Comparison of ENCODE assay signal across 12 cellular contexts in genomic region chr2:64838817-64839216, GRCh38.
A peak's percentile ranks its signal among the peaks of the same experiment; 100 is the strongest.
DNase-seq lines count a peak whose midpoint lies in the region; ATAC-seq, FAIRE-seq and TF ChIP-seq lines count a peak whose summit lies in the region.
"Had no signal": no experiment of that assay in that cellular context is flagged by ENCODE, and none has a peak within 500 bp of the region (broad histone marks: within the 10 kb centered on the region; RNA-seq: fewer than 3 reads in every experiment).

No MANE protein-coding gene starts in this region.

- TF ChIP-seq CTCF in foreskin keratinocyte (conservative IDR thresholded peaks at IDR 0.05) (no peak), D721Med (IDR thresholded peaks at IDR 0.05; ENCODE audit: insufficient read depth, missing control alignments) (no peak)

- peak overlapping the region; percentile 90 for H3K27ac ChIP-seq in foreskin keratinocyte

- H3K27ac Mint-ChIP-seq in stimulated activated naive B cell treated with anti-CD40 and anti-IgM and Interleukin-4, amounts not matched to agents 10 μg/mL and 1 μg/mL and 100 μg/mL, for 72 hours = peak overlapping the region; percentile 62
- no peak overlapping the region for H3K27ac Mint-ChIP-seq in activated CD4-positive, alpha-beta memory T cell treated with anti-CD3 and anti-CD28 coated beads, Interleukin-2, amount 10 ng/mL, durations not matched to agents 7 days and 5 days

- no peak for FAIRE-seq in D721Med (lab: Jason Lieb, UNC)

- DNase-seq in H4 (ENCODE audit: low spot score) (peak; percentile 72), foreskin keratinocyte (peak; percentile 92 to 96), D721Med (ENCODE audit: insufficient read length, low spot score) (no peak), NCI-H187 (lab: John Stamatoyannopoulos, UW) (no peak)
- no peak for DNase-seq in stimulated activated naive B cell treated with anti-CD40 and anti-IgM and Interleukin-4, amounts not matched to agents 10 μg/mL and 1 μg/mL and 100 μg/mL, for 72 hours
- no peak for DNase-seq in activated CD4-positive, alpha-beta memory T cell treated with anti-CD3 and anti-CD28 coated beads, Interleukin-2, amount 10 ng/mL, durations not matched to agents 7 days and 5 days
- DNase-seq: activated T-cell treated with anti-CD3 and anti-CD28 coated beads, Interleukin-2, amount 50 U/mL, for 48 hours; posterior cingulate gyrus; SIG-M5; stimulated activated naive CD8-positive, alpha-beta T cell treated with anti-CD3 and anti-CD28 coated beads, Interleukin-15, Interleukin-2, amounts not matched to agents 100 U/mL and 50 U/mL, for 24 hours had no signal

- H3K4me1 ChIP-seq in foreskin keratinocyte = peaks cover 4% of the 10 kb centered on the region

- no peaks in the 10 kb centered on the region for H3K27me3 ChIP-seq in foreskin keratinocyte

- no peak overlapping the region for H3K4me3 Mint-ChIP-seq in stimulated activated naive B cell treated with anti-CD40 and anti-IgM and Interleukin-4, amounts not matched to agents 10 μg/mL and 1 μg/mL and 100 μg/mL, for 72 hours
- no peak overlapping the region for H3K4me3 Mint-ChIP-seq in activated CD4-positive, alpha-beta memory T cell treated with anti-CD3 and anti-CD28 coated beads, Interleukin-2, amount 10 ng/mL, durations not matched to agents 7 days and 5 days

- H3K9me3 Mint-ChIP-seq in stimulated activated naive B cell treated with anti-CD40 and anti-IgM and Interleukin-4, amounts not matched to agents 10 μg/mL and 1 μg/mL and 100 μg/mL, for 72 hours = no peaks in the 10 kb centered on the region
- no peaks in the 10 kb centered on the region for H3K9me3 Mint-ChIP-seq in activated CD4-positive, alpha-beta memory T cell treated with anti-CD3 and anti-CD28 coated beads, Interleukin-2, amount 10 ng/mL, durations not matched to agents 7 days and 5 days

- CTCF ChIA-PET in activated CD4-positive, alpha-beta memory T cell treated with anti-CD3 and anti-CD28 coated beads, Interleukin-2, amount 10 ng/mL, durations not matched to agents 7 days and 5 days (lab: Charles Lee) = no interaction called here

- ATAC-seq in SK-N-SH treated with all-trans-retinoic acid at 6 μM for 48 hours (peak; percentile 76), foreskin keratinocyte (peak; percentile 83), GM21360 (IDR thresholded peaks at IDR 0.05; ENCODE audit: unreplicated experiment) (no peak)
- no peak for ATAC-seq in stimulated activated naive B cell treated with anti-CD40 and anti-IgM and Interleukin-4, amounts not matched to agents 10 μg/mL and 1 μg/mL and 100 μg/mL, for 72 hours (replicated peaks)
- ATAC-seq: stimulated activated naive CD8-positive, alpha-beta T cell treated with anti-CD3 and anti-CD28 coated beads, Interleukin-15, Interleukin-2, amounts not matched to agents 100 U/mL and 50 U/mL, for 24 hours had no signal

- POLR2A ChIA-PET in activated CD4-positive, alpha-beta memory T cell treated with anti-CD3 and anti-CD28 coated beads, Interleukin-2, amount 10 ng/mL, durations not matched to agents 7 days and 5 days (lab: Charles Lee) = interaction anchor here (1.0 kb wide), 1 partner anchor 198 kb away, joined by 3 read pairs; no protein-coding TSS in a partner anchor

- H3K27me3 Mint-ChIP-seq in stimulated activated naive B cell treated with anti-CD40 and anti-IgM and Interleukin-4, amounts not matched to agents 10 μg/mL and 1 μg/mL and 100 μg/mL, for 72 hours = no peaks in the 10 kb centered on the region
- H3K27me3 Mint-ChIP-seq in activated CD4-positive, alpha-beta memory T cell treated with anti-CD3 and anti-CD28 coated beads, Interleukin-2, amount 10 ng/mL, durations not matched to agents 7 days and 5 days = peaks cover under 1% of the 10 kb centered on the region

- peaks cover 10 to 16% of the 10 kb centered on the region in 2 donors for H3K36me3 Mint-ChIP-seq in stimulated activated naive B cell treated with anti-CD40 and anti-IgM and Interleukin-4, amounts not matched to agents 10 μg/mL and 1 μg/mL and 100 μg/mL, for 72 hours
- no peaks in the 10 kb centered on the region for H3K36me3 Mint-ChIP-seq in activated CD4-positive, alpha-beta memory T cell treated with anti-CD3 and anti-CD28 coated beads, Interleukin-2, amount 10 ng/mL, durations not matched to agents 7 days and 5 days (ENCODE audit: low read depth)

- H3K4me1 Mint-ChIP-seq in stimulated activated naive B cell treated with anti-CD40 and anti-IgM and Interleukin-4, amounts not matched to agents 10 μg/mL and 1 μg/mL and 100 μg/mL, for 72 hours = peaks cover 31 to 55% of the 10 kb centered on the region in 2 donors
- peaks cover 6% of the 10 kb centered on the region for H3K4me1 Mint-ChIP-seq in activated CD4-positive, alpha-beta memory T cell treated with anti-CD3 and anti-CD28 coated beads, Interleukin-2, amount 10 ng/mL, durations not matched to agents 7 days and 5 days

TF ChIP-seq in SK-N-SH treated with all-trans-retinoic acid at 6 μM for 48 hours, 23 proteins besides CTCF, POLR2A, EP300 and RAD21:
- no peak for TF ChIP-seq ZNF8 (CRISPR knock-in tag; IDR thresholded peaks at IDR 0.05)
- TF ChIP-seq TSHZ2 (CRISPR knock-in tag; IDR thresholded peaks at IDR 0.05) = no peak
- no peak for TF ChIP-seq RARB (CRISPR knock-in tag; IDR thresholded peaks at IDR 0.05)
- TF ChIP-seq CSDC2 (CRISPR knock-in tag; IDR thresholded peaks at IDR 0.05) = no peak
- TF ChIP-seq PPARA (CRISPR knock-in tag; IDR thresholded peaks at IDR 0.05; ENCODE audit: borderline replicate concordance) = no peak
- no peak for TF ChIP-seq ZFP3 (CRISPR knock-in tag; IDR thresholded peaks at IDR 0.05)
- no peak for TF ChIP-seq TOX (CRISPR knock-in tag; IDR thresholded peaks at IDR 0.05; ENCODE audit: borderline replicate concordance)
- TF ChIP-seq ESRRG (CRISPR knock-in tag; IDR thresholded peaks at IDR 0.05) = no peak
- TF ChIP-seq GLIS3 (CRISPR knock-in tag; IDR thresholded peaks at IDR 0.05) = no peak
- no peak for TF ChIP-seq ARNTL (CRISPR knock-in tag; IDR thresholded peaks at IDR 0.05; ENCODE audit: borderline replicate concordance, low read depth)
- no peak for TF ChIP-seq CREB5 (CRISPR knock-in tag; IDR thresholded peaks at IDR 0.05; ENCODE audit: low read depth)
- no peak for TF ChIP-seq ZNF565 (CRISPR knock-in tag; conservative IDR thresholded peaks at IDR 0.05; ENCODE audit: low read depth)
TF ChIP-seq in SK-N-SH treated with all-trans-retinoic acid at 6 μM for 48 hours: peak in this region for 0.

Comparison
In these comparisons a context has a peak if more than half of its experiments do, and no peak if none do; other contexts are left out.
1. DNase-seq: peak in H4 (single experiment) and foreskin keratinocyte (2 of 2); none in stimulated activated naive B cell treated with anti-CD40 and anti-IgM and Interleukin-4, amounts not matched to agents 10 μg/mL and 1 μg/mL and 100 μg/mL, for 72 hours (single experiment), D721Med (single experiment), NCI-H187 (0 of 2) and activated CD4-positive, alpha-beta memory T cell treated with anti-CD3 and anti-CD28 coated beads, Interleukin-2, amount 10 ng/mL, durations not matched to agents 7 days and 5 days (single experiment).
2. ATAC-seq: peak in SK-N-SH treated with all-trans-retinoic acid at 6 μM for 48 hours (single experiment) and foreskin keratinocyte (single experiment); none in stimulated activated naive B cell treated with anti-CD40 and anti-IgM and Interleukin-4, amounts not matched to agents 10 μg/mL and 1 μg/mL and 100 μg/mL, for 72 hours (0 of 2) and GM21360 (single experiment).